ENCODE assay signal across 1 cellular context in genomic region chr7:55063633-55064032, GRCh38.
TF ChIP-seq lines count a peak whose summit lies in the region.

No MANE protein-coding gene starts in this region.

TF ChIP-seq in HCT116, 20 proteins besides CTCF, POLR2A, EP300 and RAD21 (continued from another document):
- TF ChIP-seq, protein P1, sequence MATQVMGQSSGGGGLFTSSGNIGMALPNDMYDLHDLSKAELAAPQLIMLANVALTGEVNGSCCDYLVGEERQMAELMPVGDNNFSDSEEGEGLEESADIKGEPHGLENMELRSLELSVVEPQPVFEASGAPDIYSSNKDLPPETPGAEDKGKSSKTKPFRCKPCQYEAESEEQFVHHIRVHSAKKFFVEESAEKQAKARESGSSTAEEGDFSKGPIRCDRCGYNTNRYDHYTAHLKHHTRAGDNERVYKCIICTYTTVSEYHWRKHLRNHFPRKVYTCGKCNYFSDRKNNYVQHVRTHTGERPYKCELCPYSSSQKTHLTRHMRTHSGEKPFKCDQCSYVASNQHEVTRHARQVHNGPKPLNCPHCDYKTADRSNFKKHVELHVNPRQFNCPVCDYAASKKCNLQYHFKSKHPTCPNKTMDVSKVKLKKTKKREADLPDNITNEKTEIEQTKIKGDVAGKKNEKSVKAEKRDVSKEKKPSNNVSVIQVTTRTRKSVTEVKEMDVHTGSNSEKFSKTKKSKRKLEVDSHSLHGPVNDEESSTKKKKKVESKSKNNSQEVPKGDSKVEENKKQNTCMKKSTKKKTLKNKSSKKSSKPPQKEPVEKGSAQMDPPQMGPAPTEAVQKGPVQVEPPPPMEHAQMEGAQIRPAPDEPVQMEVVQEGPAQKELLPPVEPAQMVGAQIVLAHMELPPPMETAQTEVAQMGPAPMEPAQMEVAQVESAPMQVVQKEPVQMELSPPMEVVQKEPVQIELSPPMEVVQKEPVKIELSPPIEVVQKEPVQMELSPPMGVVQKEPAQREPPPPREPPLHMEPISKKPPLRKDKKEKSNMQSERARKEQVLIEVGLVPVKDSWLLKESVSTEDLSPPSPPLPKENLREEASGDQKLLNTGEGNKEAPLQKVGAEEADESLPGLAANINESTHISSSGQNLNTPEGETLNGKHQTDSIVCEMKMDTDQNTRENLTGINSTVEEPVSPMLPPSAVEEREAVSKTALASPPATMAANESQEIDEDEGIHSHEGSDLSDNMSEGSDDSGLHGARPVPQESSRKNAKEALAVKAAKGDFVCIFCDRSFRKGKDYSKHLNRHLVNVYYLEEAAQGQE (IDR thresholded peaks at IDR 0.05; ENCODE audit: low read depth), result no peak
- TF ChIP-seq EZH2 (IDR thresholded peaks at IDR 0.05) (no peak), SRF (IDR thresholded peaks at IDR 0.05; ENCODE audit: low read depth) (no peak), ZFX (IDR thresholded peaks at IDR 0.05) (no peak), FOSL1 (IDR thresholded peaks at IDR 0.05; ENCODE audit: low read depth) (no peak), ELF1 (IDR thresholded peaks at IDR 0.05; ENCODE audit: borderline replicate concordance, low read depth) (no peak), ZNF274 (IDR thresholded peaks at IDR 0.05; ENCODE audit: low read depth, low read length) (no peak), CBX3 (IDR thresholded peaks at IDR 0.05; ENCODE audit: low read depth) (no peak), TCF7L2 (IDR thresholded peaks at IDR 0.05; ENCODE audit: borderline replicate concordance, extremely low read depth, insufficient read depth, insufficient read length) (no peak), ZBTB33 (IDR thresholded peaks at IDR 0.05; ENCODE audit: extremely low read depth, insufficient replicate concordance, low read length) (no peak), JUND (IDR thresholded peaks at IDR 0.05) (no peak), CEBPB (IDR thresholded peaks at IDR 0.05; ENCODE audit: low read depth) (no peak)
